ENCODE assay signal across 8 cellular contexts in the genomic region with DNA sequence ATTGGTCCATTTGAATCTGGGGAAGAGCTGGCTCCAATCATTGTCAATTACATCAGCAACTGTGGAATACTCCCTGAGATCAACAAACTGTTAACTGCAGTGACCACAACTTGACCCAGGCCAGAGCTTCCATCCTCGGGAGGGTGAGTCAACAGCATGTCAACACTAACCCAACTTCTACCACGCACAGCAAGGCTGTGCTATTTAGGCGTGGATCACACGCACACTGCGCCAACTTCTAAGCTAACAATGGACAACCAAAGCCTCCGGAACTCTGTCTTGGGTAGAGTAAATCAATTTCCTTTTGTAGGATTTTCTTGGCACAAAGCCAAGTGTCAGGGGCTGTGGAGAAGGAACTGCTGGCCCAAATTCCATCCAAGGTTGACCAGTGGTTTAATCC. TPM values are rescaled to one million over a fixed set of nuclear protein-coding genes. Genes with fewer than 3 reads are reported as not detected.
A peak's percentile ranks its signal among the peaks of the same experiment; 100 is the strongest.
DNase-seq lines count a peak whose midpoint lies in the region; ATAC-seq and FAIRE-seq lines count a peak whose summit lies in the region.

No MANE protein-coding gene starts in this region.

- WGBS in small intestine, 3 donors: 64 to 85% (median 77%) methylated on average over 6 of the region's 6 CpGs

- H3K9me3 ChIP-seq in MG63 (peaks cover 5% of the 10 kb centered on the region; the same call in 1 of the 2 replicates), small intestine (ENCODE audit: control insufficient read depth, low read depth) (no peaks in the 10 kb centered on the region)

- no peak overlapping the region for H3K4me3 Mint-ChIP-seq in activated T-cell treated with anti-CD3 and anti-CD28 coated beads, Interleukin-2, amount 50 U/mL, for 24 hours
- H3K4me3 Mint-ChIP-seq in activated T-cell treated with anti-CD3 and anti-CD28 coated beads, Interleukin-2, amount 50 U/mL, for 4 hours: no peak overlapping the region

- H3K9me3 Mint-ChIP-seq in activated T-cell treated with anti-CD3 and anti-CD28 coated beads, Interleukin-2, amount 50 U/mL, for 24 hours: no peaks in the 10 kb centered on the region
- no peaks in the 10 kb centered on the region for H3K9me3 Mint-ChIP-seq in activated T-cell treated with anti-CD3 and anti-CD28 coated beads, Interleukin-2, amount 50 U/mL, for 4 hours

- H3K36me3 ChIP-seq in MG63 (peaks cover 13% of the 10 kb centered on the region), small intestine (ENCODE audit: control insufficient read depth in 2 of 2, insufficient read depth in 2 of 2, low read length in 2 of 2) (no peaks in the 10 kb centered on the region)

- H3K27me3 Mint-ChIP-seq in activated T-cell treated with anti-CD3 and anti-CD28 coated beads, Interleukin-2, amount 50 U/mL, for 24 hours: no peaks in the 10 kb centered on the region
- no peaks in the 10 kb centered on the region for H3K27me3 Mint-ChIP-seq in activated T-cell treated with anti-CD3 and anti-CD28 coated beads, Interleukin-2, amount 50 U/mL, for 4 hours (ENCODE audit: low read depth)

- no peak overlapping the region for H3K27ac Mint-ChIP-seq in activated T-cell treated with anti-CD3 and anti-CD28 coated beads, Interleukin-2, amount 50 U/mL, for 24 hours

- FAIRE-seq in small intestine (lab: Jason Lieb, UNC): no peak

- no peak for ATAC-seq in activated T-cell treated with anti-CD3 and anti-CD28 coated beads, Interleukin-2, amount 50 U/mL, for 4 hours
- ATAC-seq in GM19023 (IDR thresholded peaks at IDR 0.05; ENCODE audit: unreplicated experiment): no peak

- H3K4me1 ChIP-seq in small intestine (ENCODE audit: control insufficient read depth in 2 of 2, insufficient read depth in 1 of 2, low read depth in 1 of 2, low read length in 1 of 2): no peaks in the 10 kb centered on the region

- no peak overlapping the region for H3K4me3 ChIP-seq in MG63
- H3K4me3 ChIP-seq in small intestine (ENCODE audit: low read depth in 1 of 2, low read length in 2 of 2): no peak overlapping the region

- H3K27ac ChIP-seq in small intestine (ENCODE audit: low read depth in 1 of 2, low read length in 1 of 2): peak overlapping the region in 1 of 2 donors; percentile 8

- no peaks in the 10 kb centered on the region for H3K27me3 ChIP-seq in MG63
- no peaks in the 10 kb centered on the region for H3K27me3 ChIP-seq in small intestine (ENCODE audit: control insufficient read depth in 2 of 2, insufficient read depth in 2 of 2, low read length in 2 of 2)

- DNase-seq in CD1c-positive myeloid dendritic cell (ENCODE audit: extremely low spot score) (peak; percentile 67), MG63 (peak; percentile 96), dermis microvascular lymphatic vessel endothelial cell (ENCODE audit: low read depth in 2 of 2) (peak; percentile 77 to 99), mucosa of gallbladder (ENCODE audit: low spot score) (peak; percentile 82), small intestine (no peak)
- DNase-seq in activated T-cell treated with anti-CD3 and anti-CD28 coated beads, Interleukin-2, amount 50 U/mL, for 24 hours: no peak
- no peak for DNase-seq in activated T-cell treated with anti-CD3 and anti-CD28 coated beads, Interleukin-2, amount 50 U/mL, for 4 hours

- H3K36me3 Mint-ChIP-seq in activated T-cell treated with anti-CD3 and anti-CD28 coated beads, Interleukin-2, amount 50 U/mL, for 24 hours (ENCODE audit: low read depth): peaks cover 28% of the 10 kb centered on the region
- H3K36me3 Mint-ChIP-seq in activated T-cell treated with anti-CD3 and anti-CD28 coated beads, Interleukin-2, amount 50 U/mL, for 4 hours (ENCODE audit: insufficient read depth): peaks cover 9% of the 10 kb centered on the region

- H3K4me1 Mint-ChIP-seq in activated T-cell treated with anti-CD3 and anti-CD28 coated beads, Interleukin-2, amount 50 U/mL, for 24 hours (ENCODE audit: low read depth): peaks cover 20% of the 10 kb centered on the region
- peaks cover 9% of the 10 kb centered on the region for H3K4me1 Mint-ChIP-seq in activated T-cell treated with anti-CD3 and anti-CD28 coated beads, Interleukin-2, amount 50 U/mL, for 4 hours (ENCODE audit: low read depth)

RNA-seq across cellular contexts. Expression of a gene that starts 30.4 kb away (rescaled TPM):
- 252 and 266 TPM in 2 replicates for total RNA-seq in MG63 (2014; rRNA removed; shearing (Covaris generic); ENCODE audit: low replicate concordance)
- total RNA-seq in dermis microvascular lymphatic vessel endothelial cell (603 and 1,215 TPM in 2 replicates), mucosa of gallbladder (857 TPM)
- total RNA-seq in activated T-cell treated with anti-CD3 and anti-CD28 coated beads, Interleukin-2, amount 50 U/mL, for 4 hours: 10 to 100 TPM; 56.2 to 61.1 (median 60.1) TPM
- 100 to 1,000 TPM in 1 of 3 donors, 10 to 100 TPM in 2; 28.6 to 319 (median 32.7) TPM for polyA plus RNA-seq in small intestine

Comparison
In these comparisons a context has a peak if more than half of its experiments do, and no peak if none do; other contexts are left out.
1. DNase-seq: peak in CD1c-positive myeloid dendritic cell (single experiment), MG63 (single experiment), dermis microvascular lymphatic vessel endothelial cell (2 of 2) and mucosa of gallbladder (single experiment); none in activated T-cell treated with anti-CD3 and anti-CD28 coated beads, Interleukin-2, amount 50 U/mL, for 24 hours (single experiment), activated T-cell treated with anti-CD3 and anti-CD28 coated beads, Interleukin-2, amount 50 U/mL, for 4 hours (single experiment) and small intestine (single experiment).